Comparison of ENCODE assay signal across 8 cellular contexts in the genomic region with DNA sequence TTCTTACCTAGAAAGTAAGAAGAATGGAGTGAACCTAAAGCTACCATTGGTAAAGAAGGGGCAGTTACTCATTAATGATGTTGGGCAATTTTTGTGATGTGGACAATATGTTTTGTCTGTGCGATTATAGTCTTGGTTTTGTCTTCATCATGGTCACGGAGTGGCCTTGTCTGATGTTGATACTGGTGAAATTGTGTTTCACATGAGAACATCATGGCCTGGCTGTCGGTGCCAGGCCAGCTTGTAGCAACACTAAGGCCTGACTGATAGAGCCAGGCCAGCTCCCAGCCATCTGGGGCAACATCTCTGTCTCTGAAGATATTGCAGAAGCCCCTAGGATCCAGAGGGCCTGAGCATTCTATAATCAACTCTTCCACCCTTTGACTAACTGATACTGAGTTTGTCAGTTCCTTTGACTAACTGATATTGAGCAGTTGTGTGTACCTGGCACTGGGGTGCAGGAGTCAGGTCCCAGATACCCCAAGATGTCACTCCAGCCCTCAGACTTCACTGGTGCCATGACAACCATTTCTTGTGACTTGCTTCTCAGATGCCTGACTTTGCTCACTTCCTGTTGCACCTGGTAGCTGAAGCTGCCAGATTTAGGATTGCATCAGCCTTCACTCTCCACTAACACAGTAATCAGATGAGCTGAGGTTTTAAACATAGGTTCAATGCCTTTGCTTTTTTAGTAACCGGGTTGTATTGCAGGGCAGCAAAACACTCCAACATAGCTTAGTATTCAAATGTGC.
A peak's percentile ranks its signal among the peaks of the same experiment; 100 is the strongest.
DNase-seq lines count a peak whose midpoint lies in the region; ATAC-seq and TF ChIP-seq lines count a peak whose summit lies in the region.

No MANE protein-coding gene starts in this region.

- H3K9me3 Mint-ChIP-seq in Caco-2 (ENCODE audit: unreplicated experiment), result peaks cover 8% of the 10 kb centered on the region
- peaks cover 2% of the 10 kb centered on the region for H3K9me3 Mint-ChIP-seq in activated naive CD8-positive, alpha-beta T cell treated with anti-CD3 and anti-CD28 coated beads, Interleukin-2, amount 10 ng/mL, durations not matched to agents 7 days and 5 days

- no peak overlapping the region for H3K4me3 Mint-ChIP-seq in Caco-2 (ENCODE audit: unreplicated experiment)
- H3K4me3 Mint-ChIP-seq in activated naive CD8-positive, alpha-beta T cell treated with anti-CD3 and anti-CD28 coated beads, Interleukin-2, amount 10 ng/mL, durations not matched to agents 7 days and 5 days, result peak overlapping the region; percentile 39

- H3K27ac Mint-ChIP-seq in Caco-2 (ENCODE audit: unreplicated experiment), result peak overlapping the region; percentile 49
- H3K27ac Mint-ChIP-seq in activated naive CD8-positive, alpha-beta T cell treated with anti-CD3 and anti-CD28 coated beads, Interleukin-2, amount 10 ng/mL, durations not matched to agents 7 days and 5 days, result peak overlapping the region; percentile 95

- H3K9me3 ChIP-seq in Caco-2, result peaks cover 13% of the 10 kb centered on the region; the same call in 1 of the 2 replicates

- intact Hi-C loops in Caco-2 (cut with micrococcal nuclease; ENCODE audit: unreplicated experiment) (no loop called here), Right ventricle myocardium inferior (cut with DNase I) (no loop called here)

- H3K27me3 Mint-ChIP-seq in Caco-2 (ENCODE audit: insufficient read depth, unreplicated experiment), result no peaks in the 10 kb centered on the region
- no peaks in the 10 kb centered on the region for H3K27me3 Mint-ChIP-seq in activated naive CD8-positive, alpha-beta T cell treated with anti-CD3 and anti-CD28 coated beads, Interleukin-2, amount 10 ng/mL, durations not matched to agents 7 days and 5 days

- POLR2A ChIA-PET in Caco-2 (lab: Charles Lee), result no interaction called here
- POLR2A ChIA-PET in activated naive CD8-positive, alpha-beta T cell treated with anti-CD3 and anti-CD28 coated beads, Interleukin-2, amount 10 ng/mL, durations not matched to agents 7 days and 5 days (lab: Charles Lee), result interaction anchor here (1.0 to 1.4 kb wide), 2 partner anchors 12 to 62 kb away, joined by 3 read pairs; no protein-coding TSS in a partner anchor

- no peaks in the 10 kb centered on the region for H3K36me3 ChIP-seq in Caco-2 (ENCODE audit: control insufficient read depth, insufficient read depth, low read length)

- ATAC-seq in GM19395 (IDR thresholded peaks at IDR 0.05; ENCODE audit: unreplicated experiment) (peak; percentile 94), HG03342 (IDR thresholded peaks at IDR 0.05; ENCODE audit: unreplicated experiment) (peak; percentile 95), Right ventricle myocardium inferior (no peak)
- ATAC-seq in activated naive CD8-positive, alpha-beta T cell treated with anti-CD3 and anti-CD28 coated beads, Interleukin-2, amount 10 ng/mL, durations not matched to agents 7 days and 5 days (ENCODE audit: low read depth), result peak; percentile 92

- CTCF ChIA-PET in Caco-2 (lab: Charles Lee), result no interaction called here

- peaks cover 17% of the 10 kb centered on the region for H3K36me3 Mint-ChIP-seq in Caco-2 (ENCODE audit: insufficient read depth, unreplicated experiment)
- peaks cover 66% of the 10 kb centered on the region for H3K36me3 Mint-ChIP-seq in activated naive CD8-positive, alpha-beta T cell treated with anti-CD3 and anti-CD28 coated beads, Interleukin-2, amount 10 ng/mL, durations not matched to agents 7 days and 5 days

- no peak for TF ChIP-seq CTCF in Caco-2 (IDR thresholded peaks at IDR 0.05; ENCODE audit: insufficient read depth in 1 of 2, low read depth in 1 of 2, low read length in 1 of 2, severe bottlenecking in 1 of 2, unreplicated experiment in 1 of 2)

- H3K4me1 Mint-ChIP-seq in Caco-2 (ENCODE audit: low read depth, unreplicated experiment), result no peaks in the 10 kb centered on the region
- peaks cover 14% of the 10 kb centered on the region for H3K4me1 Mint-ChIP-seq in activated naive CD8-positive, alpha-beta T cell treated with anti-CD3 and anti-CD28 coated beads, Interleukin-2, amount 10 ng/mL, durations not matched to agents 7 days and 5 days

- H3K27me3 ChIP-seq in Caco-2 (replicated peaks; ENCODE audit: control insufficient read depth, insufficient read depth, low read length), result no peaks in the 10 kb centered on the region

- no peak overlapping the region for H3K4me3 ChIP-seq in Caco-2 (ENCODE audit: low read depth, low read length)

- BruUV-seq in Caco-2 (replicated peaks; lab: Mats Ljungman, UMichigan), result no TSS peak

- no peak for DNase-seq in Caco-2
- DNase-seq in activated naive CD8-positive, alpha-beta T cell treated with anti-CD3 and anti-CD28 coated beads, Interleukin-2, amount 10 ng/mL, durations not matched to agents 7 days and 5 days, result peak; percentile 36
- DNase-seq in NCI-H82 (lab: John Stamatoyannopoulos, UW), result no peak
- DNase-seq in NCI-H1694 treated with DMSO at 0.1 percent for 48 hours (lab: John Stamatoyannopoulos, UW), result no peak
- DNase-seq in Right ventricle myocardium inferior (ENCODE audit: missing footprints), result no peak
- no peak for DNase-seq in NCI-H2196 (lab: John Stamatoyannopoulos, UW; ENCODE audit: unreplicated experiment)

- no peaks in the 10 kb centered on the region for H3K4me1 ChIP-seq in Caco-2
